1 cellular context compared by ENCODE assay signal in genomic region chr11:13897606-13898276, GRCh38.
TF ChIP-seq lines count a peak whose summit lies in the region.

No MANE protein-coding gene starts in this region.

TF ChIP-seq in GM23338, 12 proteins besides CTCF, POLR2A, EP300 and RAD21 (continued from another document):
- TF ChIP-seq, protein P1, sequence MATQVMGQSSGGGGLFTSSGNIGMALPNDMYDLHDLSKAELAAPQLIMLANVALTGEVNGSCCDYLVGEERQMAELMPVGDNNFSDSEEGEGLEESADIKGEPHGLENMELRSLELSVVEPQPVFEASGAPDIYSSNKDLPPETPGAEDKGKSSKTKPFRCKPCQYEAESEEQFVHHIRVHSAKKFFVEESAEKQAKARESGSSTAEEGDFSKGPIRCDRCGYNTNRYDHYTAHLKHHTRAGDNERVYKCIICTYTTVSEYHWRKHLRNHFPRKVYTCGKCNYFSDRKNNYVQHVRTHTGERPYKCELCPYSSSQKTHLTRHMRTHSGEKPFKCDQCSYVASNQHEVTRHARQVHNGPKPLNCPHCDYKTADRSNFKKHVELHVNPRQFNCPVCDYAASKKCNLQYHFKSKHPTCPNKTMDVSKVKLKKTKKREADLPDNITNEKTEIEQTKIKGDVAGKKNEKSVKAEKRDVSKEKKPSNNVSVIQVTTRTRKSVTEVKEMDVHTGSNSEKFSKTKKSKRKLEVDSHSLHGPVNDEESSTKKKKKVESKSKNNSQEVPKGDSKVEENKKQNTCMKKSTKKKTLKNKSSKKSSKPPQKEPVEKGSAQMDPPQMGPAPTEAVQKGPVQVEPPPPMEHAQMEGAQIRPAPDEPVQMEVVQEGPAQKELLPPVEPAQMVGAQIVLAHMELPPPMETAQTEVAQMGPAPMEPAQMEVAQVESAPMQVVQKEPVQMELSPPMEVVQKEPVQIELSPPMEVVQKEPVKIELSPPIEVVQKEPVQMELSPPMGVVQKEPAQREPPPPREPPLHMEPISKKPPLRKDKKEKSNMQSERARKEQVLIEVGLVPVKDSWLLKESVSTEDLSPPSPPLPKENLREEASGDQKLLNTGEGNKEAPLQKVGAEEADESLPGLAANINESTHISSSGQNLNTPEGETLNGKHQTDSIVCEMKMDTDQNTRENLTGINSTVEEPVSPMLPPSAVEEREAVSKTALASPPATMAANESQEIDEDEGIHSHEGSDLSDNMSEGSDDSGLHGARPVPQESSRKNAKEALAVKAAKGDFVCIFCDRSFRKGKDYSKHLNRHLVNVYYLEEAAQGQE (IDR thresholded peaks at IDR 0.05; ENCODE audit: unreplicated experiment) = no peak
- no peak for TF ChIP-seq STAT1 (IDR thresholded peaks at IDR 0.05; ENCODE audit: unreplicated experiment)
- no peak for TF ChIP-seq ZNF331 (CRISPR knock-in tag; IDR thresholded peaks at IDR 0.05; ENCODE audit: low read depth)
- no peak for TF ChIP-seq EZH2 (IDR thresholded peaks at IDR 0.05; ENCODE audit: low read depth, unreplicated experiment)
- TF ChIP-seq ZNF462 (CRISPR knock-in tag; IDR thresholded peaks at IDR 0.05) = no peak
- TF ChIP-seq POLR2AphosphoS5 (IDR thresholded peaks at IDR 0.05; ENCODE audit: low read depth) = no peak
- TF ChIP-seq NANOG (IDR thresholded peaks at IDR 0.05; ENCODE audit: borderline replicate concordance) = no peak
- TF ChIP-seq ETS1 (IDR thresholded peaks at IDR 0.05) = no peak
TF ChIP-seq in GM23338: peak in this region for 0.
